In the genomic region with DNA sequence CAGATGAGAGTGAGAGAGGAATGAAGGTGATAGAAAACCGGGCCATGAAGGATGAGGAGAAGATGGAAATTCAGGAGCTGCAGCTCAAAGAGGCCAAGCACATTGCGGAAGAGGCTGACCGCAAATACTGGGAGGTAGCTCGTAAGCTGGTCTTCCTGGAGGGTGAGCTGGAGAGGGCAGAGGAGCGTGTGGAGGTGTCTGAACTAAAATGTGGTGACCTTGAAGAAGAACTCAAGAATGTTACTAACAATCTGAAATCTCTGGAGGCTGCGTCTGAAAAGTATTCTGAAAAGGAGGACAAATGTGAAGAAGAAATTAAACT, we compare ENCODE assay signal across 8 cellular contexts.
A peak's percentile ranks its signal among the peaks of the same experiment; 100 is the strongest.
DNase-seq lines count a peak whose midpoint lies in the region; ATAC-seq lines count a peak whose summit lies in the region.

No MANE protein-coding gene starts in this region.

- H3K27ac Mint-ChIP-seq in activated naive CD8-positive, alpha-beta T cell treated with anti-CD3 and anti-CD28 coated beads, Interleukin-2, amount 10 ng/mL, durations not matched to agents 7 days and 5 days = peak overlapping the region; percentile 82
- peak overlapping the region; percentile 86 for H3K27ac Mint-ChIP-seq in stimulated activated memory B cell treated with anti-CD40 and anti-IgM and Interleukin-4, amounts not matched to agents 10 μg/mL and 1 μg/mL and 100 μg/mL, for 72 hours

- no peak overlapping the region for H3K27ac ChIP-seq in iPS-20b (ENCODE audit: low read length)

- H3K27me3 ChIP-seq in iPS-20b (ENCODE audit: insufficient read depth, low read length) = peaks cover 16% of the 10 kb centered on the region

- H3K4me3 Mint-ChIP-seq in activated naive CD8-positive, alpha-beta T cell treated with anti-CD3 and anti-CD28 coated beads, Interleukin-2, amount 10 ng/mL, durations not matched to agents 7 days and 5 days = peak overlapping the region; percentile 80
- peak overlapping the region; percentile 86 for H3K4me3 Mint-ChIP-seq in stimulated activated memory B cell treated with anti-CD40 and anti-IgM and Interleukin-4, amounts not matched to agents 10 μg/mL and 1 μg/mL and 100 μg/mL, for 72 hours

- H3K27me3 Mint-ChIP-seq in activated naive CD8-positive, alpha-beta T cell treated with anti-CD3 and anti-CD28 coated beads, Interleukin-2, amount 10 ng/mL, durations not matched to agents 7 days and 5 days = peaks cover 2% of the 10 kb centered on the region
- no peaks in the 10 kb centered on the region for H3K27me3 Mint-ChIP-seq in stimulated activated memory B cell treated with anti-CD40 and anti-IgM and Interleukin-4, amounts not matched to agents 10 μg/mL and 1 μg/mL and 100 μg/mL, for 72 hours

- POLR2A ChIA-PET in activated naive CD8-positive, alpha-beta T cell treated with anti-CD3 and anti-CD28 coated beads, Interleukin-2, amount 10 ng/mL, durations not matched to agents 7 days and 5 days (lab: Charles Lee) = interaction anchor here (1.2 to 1.8 kb wide), 3 partner anchors 148 to 715 kb away, joined by 5 to 11 read pairs (median 8); a partner anchor contains a TSS

- no peaks in the 10 kb centered on the region for H3K36me3 Mint-ChIP-seq in activated naive CD8-positive, alpha-beta T cell treated with anti-CD3 and anti-CD28 coated beads, Interleukin-2, amount 10 ng/mL, durations not matched to agents 7 days and 5 days
- H3K36me3 Mint-ChIP-seq in stimulated activated memory B cell treated with anti-CD40 and anti-IgM and Interleukin-4, amounts not matched to agents 10 μg/mL and 1 μg/mL and 100 μg/mL, for 72 hours = no peaks in the 10 kb centered on the region

- ATAC-seq in GM21723 (IDR thresholded peaks at IDR 0.05; ENCODE audit: unreplicated experiment) (peak; percentile 23), HG03280 (IDR thresholded peaks at IDR 0.05; ENCODE audit: unreplicated experiment) (no peak)
- peak; percentile 54 for ATAC-seq in activated naive CD8-positive, alpha-beta T cell treated with anti-CD3 and anti-CD28 coated beads, Interleukin-2, amount 10 ng/mL, durations not matched to agents 7 days and 5 days (ENCODE audit: low read depth)
- ATAC-seq in stimulated activated memory B cell treated with anti-CD40 and anti-IgM and Interleukin-4, amounts not matched to agents 10 μg/mL and 1 μg/mL and 100 μg/mL, for 72 hours = peak; percentile 48

- H3K4me1 ChIP-seq in iPS-20b (ENCODE audit: insufficient read depth, low read length) = peaks cover 3% of the 10 kb centered on the region; the same call in 1 of the 2 replicates

- peak overlapping the region; percentile 64 for H3K4me3 ChIP-seq in iPS-20b (ENCODE audit: low read length)

- peak; percentile 57 for DNase-seq in GM03348 (ENCODE audit: low spot score)
- DNase-seq in LHCN-M2 (ENCODE audit: low read depth) = peak; percentile 50
- DNase-seq in activated naive CD8-positive, alpha-beta T cell treated with anti-CD3 and anti-CD28 coated beads, Interleukin-2, amount 10 ng/mL, durations not matched to agents 7 days and 5 days = no peak
- DNase-seq in SK-N-DZ (ENCODE audit: low spot score) = no peak

- H3K9me3 Mint-ChIP-seq in activated naive CD8-positive, alpha-beta T cell treated with anti-CD3 and anti-CD28 coated beads, Interleukin-2, amount 10 ng/mL, durations not matched to agents 7 days and 5 days = no peaks in the 10 kb centered on the region
- no peaks in the 10 kb centered on the region for H3K9me3 Mint-ChIP-seq in stimulated activated memory B cell treated with anti-CD40 and anti-IgM and Interleukin-4, amounts not matched to agents 10 μg/mL and 1 μg/mL and 100 μg/mL, for 72 hours

- H3K4me1 Mint-ChIP-seq in activated naive CD8-positive, alpha-beta T cell treated with anti-CD3 and anti-CD28 coated beads, Interleukin-2, amount 10 ng/mL, durations not matched to agents 7 days and 5 days = peaks cover 15% of the 10 kb centered on the region
- peaks cover 10% of the 10 kb centered on the region for H3K4me1 Mint-ChIP-seq in stimulated activated memory B cell treated with anti-CD40 and anti-IgM and Interleukin-4, amounts not matched to agents 10 μg/mL and 1 μg/mL and 100 μg/mL, for 72 hours

- H3K9me3 ChIP-seq in iPS-20b (ENCODE audit: insufficient read depth, low read depth, low read length) = no peaks in the 10 kb centered on the region

- H3K9ac ChIP-seq in iPS-20b (ENCODE audit: low read depth, low read length) = peak overlapping the region; percentile 69

- no peaks in the 10 kb centered on the region for H3K36me3 ChIP-seq in iPS-20b (ENCODE audit: insufficient read depth, low read depth, low read length)

Comparison
In these comparisons a context has a peak if more than half of its experiments do, and no peak if none do; other contexts are left out.
1. DNase-seq: peak in GM03348 (single experiment) and LHCN-M2 (single experiment); none in activated naive CD8-positive, alpha-beta T cell treated with anti-CD3 and anti-CD28 coated beads, Interleukin-2, amount 10 ng/mL, durations not matched to agents 7 days and 5 days (single experiment) and SK-N-DZ (single experiment).